Comparison of ENCODE assay signal across 1 cellular context in the genomic region with DNA sequence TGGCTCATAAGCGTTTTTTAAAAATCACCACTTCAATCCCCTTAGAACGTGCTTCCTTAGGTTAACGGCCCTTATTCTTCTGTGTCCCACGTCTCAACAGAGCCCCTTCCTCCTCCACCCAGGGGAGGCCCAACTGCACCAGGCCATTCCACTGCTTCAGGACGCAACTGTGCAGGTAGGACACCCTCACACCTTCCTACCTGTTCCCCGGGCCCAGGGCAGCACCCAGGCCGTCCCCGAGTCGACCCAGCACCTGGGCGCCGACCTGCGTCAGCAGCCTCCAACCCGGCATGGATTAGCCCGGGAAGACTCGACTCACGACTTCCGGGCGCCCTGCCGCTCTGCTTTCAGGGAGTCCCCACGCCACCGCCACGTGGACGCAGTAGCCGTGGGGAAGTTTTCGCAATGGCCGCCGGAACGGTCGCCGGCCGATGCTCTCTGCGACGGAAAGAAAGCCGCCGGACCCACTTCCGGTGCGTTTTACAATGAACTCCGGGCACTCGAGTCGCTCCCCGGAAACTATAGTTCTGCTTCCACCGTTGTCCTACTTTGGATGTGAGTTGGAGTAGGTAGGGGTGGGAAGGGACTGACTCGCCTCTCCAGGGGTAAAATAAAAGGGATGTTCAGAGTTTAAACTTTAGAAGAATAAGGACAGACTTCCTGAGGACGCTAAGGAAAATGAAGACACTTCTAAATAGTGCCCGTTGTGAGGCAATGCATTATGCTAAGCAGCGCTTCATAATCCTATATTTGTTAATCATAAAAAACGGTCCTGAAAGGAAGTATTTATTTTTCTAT.
A peak's percentile ranks its signal among the peaks of the same experiment; 100 is the strongest.
TF ChIP-seq lines count a peak whose summit lies in the region.

A gene (minus strand): TSS at position 442 of the 798 bp plus-strand sequence. CDS start 150 bp downstream, at position 292.

TF ChIP-seq in HEK293, 187 proteins besides CTCF, POLR2A, EP300 and RAD21 (continued from another document and continues in another):
- TF ChIP-seq, protein P1, sequence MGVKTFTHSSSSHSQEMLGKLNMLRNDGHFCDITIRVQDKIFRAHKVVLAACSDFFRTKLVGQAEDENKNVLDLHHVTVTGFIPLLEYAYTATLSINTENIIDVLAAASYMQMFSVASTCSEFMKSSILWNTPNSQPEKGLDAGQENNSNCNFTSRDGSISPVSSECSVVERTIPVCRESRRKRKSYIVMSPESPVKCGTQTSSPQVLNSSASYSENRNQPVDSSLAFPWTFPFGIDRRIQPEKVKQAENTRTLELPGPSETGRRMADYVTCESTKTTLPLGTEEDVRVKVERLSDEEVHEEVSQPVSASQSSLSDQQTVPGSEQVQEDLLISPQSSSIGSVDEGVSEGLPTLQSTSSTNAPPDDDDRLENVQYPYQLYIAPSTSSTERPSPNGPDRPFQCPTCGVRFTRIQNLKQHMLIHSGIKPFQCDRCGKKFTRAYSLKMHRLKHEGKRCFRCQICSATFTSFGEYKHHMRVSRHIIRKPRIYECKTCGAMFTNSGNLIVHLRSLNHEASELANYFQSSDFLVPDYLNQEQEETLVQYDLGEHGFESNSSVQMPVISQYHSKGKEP (tag by site-specific recombination; IDR thresholded peaks at IDR 0.05) = no peak
- TF ChIP-seq ZIC2 (tag by site-specific recombination; IDR thresholded peaks at IDR 0.05) (peak; percentile 56; the same call in 1 of the 2 replicates), ZNF211 (tag by site-specific recombination; IDR thresholded peaks at IDR 0.05; ENCODE audit: low read depth) (no peak), ZFP37 (tag by site-specific recombination; IDR thresholded peaks at IDR 0.05) (no peak; the same call in 1 of the 2 replicates), SCRT1 (tag by site-specific recombination; IDR thresholded peaks at IDR 0.05; ENCODE audit: borderline replicate concordance) (no peak), YY2 (tag by site-specific recombination; IDR thresholded peaks at IDR 0.05) (peak; percentile 80), ZNF76 (tag by site-specific recombination; IDR thresholded peaks at IDR 0.05; ENCODE audit: borderline replicate concordance, low read depth) (peak; percentile 70), SCRT2 (tag by site-specific recombination; IDR thresholded peaks at IDR 0.05) (peak; percentile 20; the same call in 1 of the 2 replicates), ZNF391 (tag by site-specific recombination; IDR thresholded peaks at IDR 0.05; ENCODE audit: borderline replicate concordance, low read depth) (peak; percentile 70; the same call in 1 of the 2 replicates), ZNF24 (tag by site-specific recombination; IDR thresholded peaks at IDR 0.05) (peak; percentile 52; the same call in 1 of the 2 replicates), ZBTB7A (tag by site-specific recombination; IDR thresholded peaks at IDR 0.05; ENCODE audit: low read depth) (no peak), SALL2 (tag by site-specific recombination; IDR thresholded peaks at IDR 0.05; ENCODE audit: borderline replicate concordance) (no peak), ZFP41 (tag by site-specific recombination; IDR thresholded peaks at IDR 0.05; ENCODE audit: borderline replicate concordance) (no peak), ZNF624 (tag by site-specific recombination; IDR thresholded peaks at IDR 0.05) (no peak), ZNF629 (tag by site-specific recombination; IDR thresholded peaks at IDR 0.05) (peak; percentile 60), ZNF112 (tag by site-specific recombination; IDR thresholded peaks at IDR 0.05) (no peak), ZBTB17 (tag by site-specific recombination; IDR thresholded peaks at IDR 0.05) (peak; percentile 84), ZSCAN30 (tag by site-specific recombination; IDR thresholded peaks at IDR 0.05) (peak; percentile 83), ZNF350 (tag by site-specific recombination; IDR thresholded peaks at IDR 0.05) (no peak), KLF1 (tag by site-specific recombination; IDR thresholded peaks at IDR 0.05) (no peak), ZBTB1 (tag by site-specific recombination; IDR thresholded peaks at IDR 0.05) (no peak), ZNF544 (tag by site-specific recombination; IDR thresholded peaks at IDR 0.05) (no peak), ZNF768 (tag by site-specific recombination; IDR thresholded peaks at IDR 0.05) (0 out of 2 replicates have a peak, but pooled peaks have one; percentile 9), ZNF747 (tag by site-specific recombination; IDR thresholded peaks at IDR 0.05) (no peak), GLIS2 (tag by site-specific recombination; IDR thresholded peaks at IDR 0.05) (no peak), KLF8 (tag by site-specific recombination; IDR thresholded peaks at IDR 0.05) (peak; percentile 48; the same call in 1 of the 2 replicates)
- TF ChIP-seq, protein P2, sequence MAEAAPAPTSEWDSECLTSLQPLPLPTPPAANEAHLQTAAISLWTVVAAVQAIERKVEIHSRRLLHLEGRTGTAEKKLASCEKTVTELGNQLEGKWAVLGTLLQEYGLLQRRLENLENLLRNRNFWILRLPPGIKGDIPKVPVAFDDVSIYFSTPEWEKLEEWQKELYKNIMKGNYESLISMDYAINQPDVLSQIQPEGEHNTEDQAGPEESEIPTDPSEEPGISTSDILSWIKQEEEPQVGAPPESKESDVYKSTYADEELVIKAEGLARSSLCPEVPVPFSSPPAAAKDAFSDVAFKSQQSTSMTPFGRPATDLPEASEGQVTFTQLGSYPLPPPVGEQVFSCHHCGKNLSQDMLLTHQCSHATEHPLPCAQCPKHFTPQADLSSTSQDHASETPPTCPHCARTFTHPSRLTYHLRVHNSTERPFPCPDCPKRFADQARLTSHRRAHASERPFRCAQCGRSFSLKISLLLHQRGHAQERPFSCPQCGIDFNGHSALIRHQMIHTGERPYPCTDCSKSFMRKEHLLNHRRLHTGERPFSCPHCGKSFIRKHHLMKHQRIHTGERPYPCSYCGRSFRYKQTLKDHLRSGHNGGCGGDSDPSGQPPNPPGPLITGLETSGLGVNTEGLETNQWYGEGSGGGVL (tag by site-specific recombination; IDR thresholded peaks at IDR 0.05) = no peak
- TF ChIP-seq, protein P3, sequence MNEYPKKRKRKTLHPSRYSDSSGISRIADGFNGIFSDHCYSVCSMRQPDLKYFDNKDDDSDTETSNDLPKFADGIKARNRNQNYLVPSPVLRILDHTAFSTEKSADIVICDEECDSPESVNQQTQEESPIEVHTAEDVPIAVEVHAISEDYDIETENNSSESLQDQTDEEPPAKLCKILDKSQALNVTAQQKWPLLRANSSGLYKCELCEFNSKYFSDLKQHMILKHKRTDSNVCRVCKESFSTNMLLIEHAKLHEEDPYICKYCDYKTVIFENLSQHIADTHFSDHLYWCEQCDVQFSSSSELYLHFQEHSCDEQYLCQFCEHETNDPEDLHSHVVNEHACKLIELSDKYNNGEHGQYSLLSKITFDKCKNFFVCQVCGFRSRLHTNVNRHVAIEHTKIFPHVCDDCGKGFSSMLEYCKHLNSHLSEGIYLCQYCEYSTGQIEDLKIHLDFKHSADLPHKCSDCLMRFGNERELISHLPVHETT (tag by site-specific recombination; IDR thresholded peaks at IDR 0.05) = peak; percentile 85
- TF ChIP-seq, protein P4, sequence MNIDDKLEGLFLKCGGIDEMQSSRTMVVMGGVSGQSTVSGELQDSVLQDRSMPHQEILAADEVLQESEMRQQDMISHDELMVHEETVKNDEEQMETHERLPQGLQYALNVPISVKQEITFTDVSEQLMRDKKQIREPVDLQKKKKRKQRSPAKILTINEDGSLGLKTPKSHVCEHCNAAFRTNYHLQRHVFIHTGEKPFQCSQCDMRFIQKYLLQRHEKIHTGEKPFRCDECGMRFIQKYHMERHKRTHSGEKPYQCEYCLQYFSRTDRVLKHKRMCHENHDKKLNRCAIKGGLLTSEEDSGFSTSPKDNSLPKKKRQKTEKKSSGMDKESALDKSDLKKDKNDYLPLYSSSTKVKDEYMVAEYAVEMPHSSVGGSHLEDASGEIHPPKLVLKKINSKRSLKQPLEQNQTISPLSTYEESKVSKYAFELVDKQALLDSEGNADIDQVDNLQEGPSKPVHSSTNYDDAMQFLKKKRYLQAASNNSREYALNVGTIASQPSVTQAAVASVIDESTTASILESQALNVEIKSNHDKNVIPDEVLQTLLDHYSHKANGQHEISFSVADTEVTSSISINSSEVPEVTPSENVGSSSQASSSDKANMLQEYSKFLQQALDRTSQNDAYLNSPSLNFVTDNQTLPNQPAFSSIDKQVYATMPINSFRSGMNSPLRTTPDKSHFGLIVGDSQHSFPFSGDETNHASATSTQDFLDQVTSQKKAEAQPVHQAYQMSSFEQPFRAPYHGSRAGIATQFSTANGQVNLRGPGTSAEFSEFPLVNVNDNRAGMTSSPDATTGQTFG (tag by site-specific recombination; IDR thresholded peaks at IDR 0.05; ENCODE audit: borderline replicate concordance) = no peak; the same call in 1 of the 2 replicates
- TF ChIP-seq, protein P5, sequence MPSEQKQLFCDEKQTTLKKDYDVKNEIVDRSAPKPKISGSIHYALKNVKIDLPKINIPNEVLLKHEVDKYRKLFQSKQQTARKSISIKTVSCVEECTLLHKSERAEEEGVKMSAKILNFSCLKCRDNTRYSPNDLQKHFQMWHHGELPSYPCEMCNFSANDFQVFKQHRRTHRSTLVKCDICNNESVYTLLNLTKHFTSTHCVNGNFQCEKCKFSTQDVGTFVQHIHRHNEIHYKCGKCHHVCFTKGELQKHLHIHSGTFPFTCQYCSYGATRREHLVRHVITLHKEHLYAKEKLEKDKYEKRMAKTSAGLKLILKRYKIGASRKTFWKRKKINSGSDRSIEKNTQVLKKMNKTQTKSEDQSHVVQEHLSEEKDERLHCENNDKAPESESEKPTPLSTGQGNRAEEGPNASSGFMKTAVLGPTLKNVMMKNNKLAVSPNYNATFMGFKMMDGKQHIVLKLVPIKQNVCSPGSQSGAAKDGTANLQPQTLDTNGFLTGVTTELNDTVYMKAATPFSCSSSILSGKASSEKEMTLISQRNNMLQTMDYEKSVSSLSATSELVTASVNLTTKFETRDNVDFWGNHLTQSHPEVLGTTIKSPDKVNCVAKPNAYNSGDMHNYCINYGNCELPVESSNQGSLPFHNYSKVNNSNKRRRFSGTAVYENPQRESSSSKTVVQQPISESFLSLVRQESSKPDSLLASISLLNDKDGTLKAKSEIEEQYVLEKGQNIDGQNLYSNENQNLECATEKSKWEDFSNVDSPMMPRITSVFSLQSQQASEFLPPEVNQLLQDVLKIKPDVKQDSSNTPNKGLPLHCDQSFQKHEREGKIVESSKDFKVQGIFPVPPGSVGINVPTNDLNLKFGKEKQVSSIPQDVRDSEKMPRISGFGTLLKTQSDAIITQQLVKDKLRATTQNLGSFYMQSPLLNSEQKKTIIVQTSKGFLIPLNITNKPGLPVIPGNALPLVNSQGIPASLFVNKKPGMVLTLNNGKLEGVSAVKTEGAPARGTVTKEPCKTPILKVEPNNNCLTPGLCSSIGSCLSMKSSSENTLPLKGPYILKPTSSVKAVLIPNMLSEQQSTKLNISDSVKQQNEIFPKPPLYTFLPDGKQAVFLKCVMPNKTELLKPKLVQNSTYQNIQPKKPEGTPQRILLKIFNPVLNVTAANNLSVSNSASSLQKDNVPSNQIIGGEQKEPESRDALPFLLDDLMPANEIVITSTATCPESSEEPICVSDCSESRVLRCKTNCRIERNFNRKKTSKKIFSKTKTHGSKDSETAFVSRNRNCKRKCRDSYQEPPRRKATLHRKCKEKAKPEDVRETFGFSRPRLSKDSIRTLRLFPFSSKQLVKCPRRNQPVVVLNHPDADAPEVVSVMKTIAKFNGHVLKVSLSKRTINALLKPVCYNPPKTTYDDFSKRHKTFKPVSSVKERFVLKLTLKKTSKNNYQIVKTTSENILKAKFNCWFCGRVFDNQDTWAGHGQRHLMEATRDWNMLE (tag by site-specific recombination; conservative IDR thresholded peaks at IDR 0.05; ENCODE audit: low read depth) = peak; percentile 96
- TF ChIP-seq, protein P6, sequence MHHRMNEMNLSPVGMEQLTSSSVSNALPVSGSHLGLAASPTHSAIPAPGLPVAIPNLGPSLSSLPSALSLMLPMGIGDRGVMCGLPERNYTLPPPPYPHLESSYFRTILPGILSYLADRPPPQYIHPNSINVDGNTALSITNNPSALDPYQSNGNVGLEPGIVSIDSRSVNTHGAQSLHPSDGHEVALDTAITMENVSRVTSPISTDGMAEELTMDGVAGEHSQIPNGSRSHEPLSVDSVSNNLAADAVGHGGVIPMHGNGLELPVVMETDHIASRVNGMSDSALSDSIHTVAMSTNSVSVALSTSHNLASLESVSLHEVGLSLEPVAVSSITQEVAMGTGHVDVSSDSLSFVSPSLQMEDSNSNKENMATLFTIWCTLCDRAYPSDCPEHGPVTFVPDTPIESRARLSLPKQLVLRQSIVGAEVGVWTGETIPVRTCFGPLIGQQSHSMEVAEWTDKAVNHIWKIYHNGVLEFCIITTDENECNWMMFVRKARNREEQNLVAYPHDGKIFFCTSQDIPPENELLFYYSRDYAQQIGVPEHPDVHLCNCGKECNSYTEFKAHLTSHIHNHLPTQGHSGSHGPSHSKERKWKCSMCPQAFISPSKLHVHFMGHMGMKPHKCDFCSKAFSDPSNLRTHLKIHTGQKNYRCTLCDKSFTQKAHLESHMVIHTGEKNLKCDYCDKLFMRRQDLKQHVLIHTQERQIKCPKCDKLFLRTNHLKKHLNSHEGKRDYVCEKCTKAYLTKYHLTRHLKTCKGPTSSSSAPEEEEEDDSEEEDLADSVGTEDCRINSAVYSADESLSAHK (tag by site-specific recombination; IDR thresholded peaks at IDR 0.05) = no peak
- TF ChIP-seq, protein P7, sequence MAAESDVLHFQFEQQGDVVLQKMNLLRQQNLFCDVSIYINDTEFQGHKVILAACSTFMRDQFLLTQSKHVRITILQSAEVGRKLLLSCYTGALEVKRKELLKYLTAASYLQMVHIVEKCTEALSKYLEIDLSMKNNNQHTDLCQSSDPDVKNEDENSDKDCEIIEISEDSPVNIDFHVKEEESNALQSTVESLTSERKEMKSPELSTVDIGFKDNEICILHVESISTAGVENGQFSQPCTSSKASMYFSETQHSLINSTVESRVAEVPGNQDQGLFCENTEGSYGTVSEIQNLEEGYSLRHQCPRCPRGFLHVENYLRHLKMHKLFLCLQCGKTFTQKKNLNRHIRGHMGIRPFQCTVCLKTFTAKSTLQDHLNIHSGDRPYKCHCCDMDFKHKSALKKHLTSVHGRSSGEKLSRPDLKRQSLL (tag by site-specific recombination; IDR thresholded peaks at IDR 0.05) = no peak
- TF ChIP-seq, protein P8, sequence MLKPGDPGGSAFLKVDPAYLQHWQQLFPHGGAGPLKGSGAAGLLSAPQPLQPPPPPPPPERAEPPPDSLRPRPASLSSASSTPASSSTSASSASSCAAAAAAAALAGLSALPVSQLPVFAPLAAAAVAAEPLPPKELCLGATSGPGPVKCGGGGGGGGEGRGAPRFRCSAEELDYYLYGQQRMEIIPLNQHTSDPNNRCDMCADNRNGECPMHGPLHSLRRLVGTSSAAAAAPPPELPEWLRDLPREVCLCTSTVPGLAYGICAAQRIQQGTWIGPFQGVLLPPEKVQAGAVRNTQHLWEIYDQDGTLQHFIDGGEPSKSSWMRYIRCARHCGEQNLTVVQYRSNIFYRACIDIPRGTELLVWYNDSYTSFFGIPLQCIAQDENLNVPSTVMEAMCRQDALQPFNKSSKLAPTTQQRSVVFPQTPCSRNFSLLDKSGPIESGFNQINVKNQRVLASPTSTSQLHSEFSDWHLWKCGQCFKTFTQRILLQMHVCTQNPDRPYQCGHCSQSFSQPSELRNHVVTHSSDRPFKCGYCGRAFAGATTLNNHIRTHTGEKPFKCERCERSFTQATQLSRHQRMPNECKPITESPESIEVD (tag by site-specific recombination; IDR thresholded peaks at IDR 0.05) = no peak
- TF ChIP-seq, protein P9, sequence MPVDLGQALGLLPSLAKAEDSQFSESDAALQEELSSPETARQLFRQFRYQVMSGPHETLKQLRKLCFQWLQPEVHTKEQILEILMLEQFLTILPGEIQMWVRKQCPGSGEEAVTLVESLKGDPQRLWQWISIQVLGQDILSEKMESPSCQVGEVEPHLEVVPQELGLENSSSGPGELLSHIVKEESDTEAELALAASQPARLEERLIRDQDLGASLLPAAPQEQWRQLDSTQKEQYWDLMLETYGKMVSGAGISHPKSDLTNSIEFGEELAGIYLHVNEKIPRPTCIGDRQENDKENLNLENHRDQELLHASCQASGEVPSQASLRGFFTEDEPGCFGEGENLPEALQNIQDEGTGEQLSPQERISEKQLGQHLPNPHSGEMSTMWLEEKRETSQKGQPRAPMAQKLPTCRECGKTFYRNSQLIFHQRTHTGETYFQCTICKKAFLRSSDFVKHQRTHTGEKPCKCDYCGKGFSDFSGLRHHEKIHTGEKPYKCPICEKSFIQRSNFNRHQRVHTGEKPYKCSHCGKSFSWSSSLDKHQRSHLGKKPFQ (tag by site-specific recombination; IDR thresholded peaks at IDR 0.05) = no peak
